Comparison of ENCODE assay signal across 1 cellular context in genomic region chr7:116173051-116174028, GRCh38.
A peak's percentile ranks its signal among the peaks of the same experiment; 100 is the strongest.
TF ChIP-seq lines count a peak whose summit lies in the region.

No MANE protein-coding gene starts in this region.

TF ChIP-seq in HepG2, 621 proteins besides CTCF, POLR2A, EP300 and RAD21 (continued from another document and continues in another):
- no peak for TF ChIP-seq STAT6 (CRISPR knock-in tag; IDR thresholded peaks at IDR 0.05; ENCODE audit: borderline replicate concordance)
- TF ChIP-seq ZFP36L1 (CRISPR knock-in tag; IDR thresholded peaks at IDR 0.05), result no peak
- TF ChIP-seq ZNF549 (CRISPR knock-in tag; IDR thresholded peaks at IDR 0.05), result no peak
- TF ChIP-seq AHDC1 (CRISPR knock-in tag; IDR thresholded peaks at IDR 0.05; ENCODE audit: borderline replicate concordance), result peak; percentile 93; the same call in 1 of the 2 replicates
- TF ChIP-seq HES4 (CRISPR knock-in tag; IDR thresholded peaks at IDR 0.05; ENCODE audit: borderline replicate concordance), result no peak
- TF ChIP-seq ARID2 (CRISPR knock-in tag; IDR thresholded peaks at IDR 0.05; ENCODE audit: borderline replicate concordance), result no peak
- TF ChIP-seq AGO1 (IDR thresholded peaks at IDR 0.05; ENCODE audit: low read depth, low read length, poor library complexity, severe bottlenecking), result no peak
- TF ChIP-seq ZNF362 (CRISPR knock-in tag; IDR thresholded peaks at IDR 0.05; ENCODE audit: borderline replicate concordance), result no peak
- no peak for TF ChIP-seq NR3C1 (CRISPR knock-in tag; IDR thresholded peaks at IDR 0.05)
- TF ChIP-seq NONO (IDR thresholded peaks at IDR 0.05), result no peak
- TF ChIP-seq NONO (CRISPR knock-in tag; conservative IDR thresholded peaks at IDR 0.05), result no peak
- no peak for TF ChIP-seq CERS6 (CRISPR knock-in tag; IDR thresholded peaks at IDR 0.05)
- TF ChIP-seq ZNF18 (CRISPR knock-in tag; IDR thresholded peaks at IDR 0.05; ENCODE audit: insufficient replicate concordance), result no peak
- TF ChIP-seq REL (CRISPR knock-in tag; conservative IDR thresholded peaks at IDR 0.05), result no peak
- 0 out of 2 replicates have a peak, but pooled peaks have one; percentile 44 for TF ChIP-seq HOMEZ (CRISPR knock-in tag; IDR thresholded peaks at IDR 0.05; ENCODE audit: low read depth)
- peak; percentile 94 for TF ChIP-seq HDAC2 (CRISPR knock-in tag; IDR thresholded peaks at IDR 0.05)
- no peak for TF ChIP-seq BRCA1 (CRISPR knock-in tag; IDR thresholded peaks at IDR 0.05)
- TF ChIP-seq ZNF75D (CRISPR knock-in tag; IDR thresholded peaks at IDR 0.05; ENCODE audit: borderline replicate concordance), result no peak
- TF ChIP-seq ZNF605 (CRISPR knock-in tag; IDR thresholded peaks at IDR 0.05), result no peak
- no peak for TF ChIP-seq CEBPB (IDR thresholded peaks at IDR 0.05; ENCODE audit: borderline replicate concordance, low read depth, low read length)
- no peak for TF ChIP-seq YEATS4 (CRISPR knock-in tag; IDR thresholded peaks at IDR 0.05; ENCODE audit: borderline replicate concordance)
- no peak for TF ChIP-seq ZNF773 (CRISPR knock-in tag; IDR thresholded peaks at IDR 0.05; ENCODE audit: borderline replicate concordance)
- TF ChIP-seq IKZF4 (CRISPR knock-in tag; IDR thresholded peaks at IDR 0.05; ENCODE audit: borderline replicate concordance, low read depth, not compliant biosample characterization), result no peak
- TF ChIP-seq ZNF296 (CRISPR knock-in tag; conservative IDR thresholded peaks at IDR 0.05), result no peak
- TF ChIP-seq ZNF33B (CRISPR knock-in tag; IDR thresholded peaks at IDR 0.05), result no peak
- TF ChIP-seq LCORL (IDR thresholded peaks at IDR 0.05), result no peak
- TF ChIP-seq LCORL (CRISPR knock-in tag; IDR thresholded peaks at IDR 0.05), result no peak
- TF ChIP-seq ZFX (CRISPR knock-in tag; IDR thresholded peaks at IDR 0.05; ENCODE audit: low read depth), result no peak
- TF ChIP-seq TEF (CRISPR knock-in tag; IDR thresholded peaks at IDR 0.05), result no peak
- TF ChIP-seq ELF4 (CRISPR knock-in tag; IDR thresholded peaks at IDR 0.05; ENCODE audit: borderline replicate concordance), result no peak
- peak; percentile 67; the same call in 1 of the 2 replicates for TF ChIP-seq THRA (CRISPR knock-in tag; IDR thresholded peaks at IDR 0.05; ENCODE audit: borderline replicate concordance)
- no peak for TF ChIP-seq PRPF4 (IDR thresholded peaks at IDR 0.05; ENCODE audit: low read depth, low read length, poor library complexity, severe bottlenecking)
- no peak for TF ChIP-seq HOXD1 (CRISPR knock-in tag; IDR thresholded peaks at IDR 0.05)
- no peak for TF ChIP-seq AKAP8 (CRISPR knock-in tag; IDR thresholded peaks at IDR 0.05)
- 0 out of 2 replicates have a peak, but pooled peaks have one; percentile 39 for TF ChIP-seq ZSCAN12 (CRISPR knock-in tag; IDR thresholded peaks at IDR 0.05)
- no peak for TF ChIP-seq ZNF784 (CRISPR knock-in tag; IDR thresholded peaks at IDR 0.05; ENCODE audit: borderline replicate concordance)
- TF ChIP-seq CREB1 (IDR thresholded peaks at IDR 0.05), result no peak
- peak; percentile 41; the same call in 1 of the 2 replicates for TF ChIP-seq CREB1 (CRISPR knock-in tag; IDR thresholded peaks at IDR 0.05)
- TF ChIP-seq BCL6 (CRISPR knock-in tag; IDR thresholded peaks at IDR 0.05), result peak; percentile 84
- TF ChIP-seq ZFP90 (CRISPR knock-in tag; IDR thresholded peaks at IDR 0.05; ENCODE audit: borderline replicate concordance), result no peak
- no peak for TF ChIP-seq RBM39 (IDR thresholded peaks at IDR 0.05; ENCODE audit: low read depth, low read length, poor library complexity, severe bottlenecking)
- TF ChIP-seq ZNF331 (CRISPR knock-in tag; IDR thresholded peaks at IDR 0.05), result 0 out of 2 replicates have a peak, but pooled peaks have one; percentile 31
- no peak for TF ChIP-seq KDM5B (CRISPR knock-in tag; IDR thresholded peaks at IDR 0.05; ENCODE audit: borderline replicate concordance)
- no peak for TF ChIP-seq ZNF557 (CRISPR knock-in tag; IDR thresholded peaks at IDR 0.05)
- TF ChIP-seq HHEX (CRISPR knock-in tag; IDR thresholded peaks at IDR 0.05), result peak; percentile 96
